In genomic region chr1:18877282-18877681, GRCh38 we compare ENCODE assay signal across 10 cellular contexts. TPM values are rescaled to one million over a fixed set of nuclear protein-coding genes. Genes with fewer than 3 reads are reported as not detected.
"Had no signal": no experiment of that assay in that cellular context is flagged by ENCODE, and none has a peak within 500 bp of the region (broad histone marks: within the 10 kb centered on the region; RNA-seq: fewer than 3 reads in every experiment).

No MANE protein-coding gene starts in this region.

- ATAC-seq: HCT116, K562 had no signal

- H3K4me3 Mint-ChIP-seq: HFFc6 had no signal

- H3K4me3 ChIP-seq: GM23248, HAP-1, K562 had no signal

- H2AFZ ChIP-seq: GM23248 had no signal

- H3K9me3 ChIP-seq: HAP-1 had no signal

- H3K27ac Mint-ChIP-seq: HFFc6 had no signal

- H3K9me3 Mint-ChIP-seq: HFFc6 had no signal

- DNase-seq: GM23248, HFFc6, IMR-90, KG1 had no signal

- H3K9ac ChIP-seq: GM23248 had no signal

- H3K27ac ChIP-seq: GM23248, HL-60 had no signal

- H3K36me3 ChIP-seq: HAP-1 had no signal

RNA-seq across cellular contexts. Expression of gene TAS1R2, which starts 17.8 kb away (rescaled TPM):
- total RNA-seq: GM23248, H1, HFFc6, HT1080, IMR-90, K562 had no signal
- polyA plus RNA-seq: GM23248, H1, IMR-90, K562 had no signal
